21 cellular contexts compared by ENCODE assay signal in genomic region chr10:131079314-131079713, GRCh38.
DNase-seq lines count a peak whose midpoint lies in the region; ATAC-seq, FAIRE-seq and TF ChIP-seq lines count a peak whose summit lies in the region.
"Had no signal": no experiment of that assay in that cellular context is flagged by ENCODE, and none has a peak within 500 bp of the region (broad histone marks: within the 10 kb centered on the region; RNA-seq: fewer than 3 reads in every experiment).

No MANE protein-coding gene starts in this region.

- no peak overlapping the region for H3K4me2 ChIP-seq in HepG2 (ENCODE audit: low read depth, low read length)
- H3K4me2 ChIP-seq: A549 had no signal

- intact Hi-C loops in sigmoid colon (cut with DNase I) (no loop called here), HepG2 (cut with micrococcal nuclease; ENCODE audit: unreplicated experiment) (no loop called here)

- no TSS peak for BruUV-seq in HepG2 (replicated peaks; lab: Mats Ljungman, UMichigan)

- H3K9me3 ChIP-seq in sigmoid colon (no peaks in the 10 kb centered on the region), HepG2 (ENCODE audit: low read length) (no peaks in the 10 kb centered on the region)
- H3K9me3 ChIP-seq: A549 had no signal

- no peaks in the 10 kb centered on the region for H3K27me3 ChIP-seq in H7 (ENCODE audit: control insufficient read depth, insufficient read depth, low read length)
- no peaks in the 10 kb centered on the region for H3K27me3 ChIP-seq in sigmoid colon
- peaks cover 4 to 50% of the 10 kb centered on the region in 2 experiments; a peak in 3 of 5 replicates for H3K27me3 ChIP-seq in HepG2 (ENCODE audit: control insufficient read depth in 1 of 2, insufficient read depth in 2 of 2, low read length in 2 of 2)

- no peak for FAIRE-seq in HepG2 (lab: Jason Lieb, UNC)
- FAIRE-seq: A549, GM12891, GM18507 had no signal

- TF ChIP-seq CTCF in sigmoid colon (IDR thresholded peaks at IDR 0.05) = no peak
- TF ChIP-seq CTCF in HepG2 (CRISPR knock-in tag; IDR thresholded peaks at IDR 0.05) = no peak

- DNase-seq in H7 (peak; percentile 27), ecto neural progenitor cell (ENCODE audit: low spot score) (peak; percentile 35), mesenteric fat pad (ENCODE audit: low spot score) (peak; percentile 81), sigmoid colon (peak; percentile 41), HepG2 (ENCODE audit: low spot score) (no peak), NCI-H1436 treated with DMSO at 0.1 percent for 48 hours (lab: John Stamatoyannopoulos, UW) (no peak)
- DNase-seq in activated CD4-positive, CD25-positive, alpha-beta regulatory T cell (lab: John Stamatoyannopoulos, UW) = no peak
- DNase-seq: 8988T; ACHN; C1 segment of cervical spinal cord; Calu3; CD4-positive, alpha-beta memory T cell; COR-L47; DMS53; DMS79 treated with DMSO at 0.1 percent for 48 hours; GF-D8; GOT3; HFFc6 had no signal

- 93 to 94% methylated on average over 8 of the region's 8 CpGs for WGBS in sigmoid colon, 2 donors
- WGBS in HepG2 (ENCODE audit: low lambda C conversion rate) = 0% methylated on average over 1 of the region's 8 CpGs

- POLR2A ChIA-PET in HepG2 (lab: Yijun Ruan, JAX) = no interaction called here

- TF ChIP-seq POLR2A in sigmoid colon (IDR thresholded peaks at IDR 0.05) (no peak), HepG2 (IDR thresholded peaks at IDR 0.05; ENCODE audit: insufficient read depth in 1 of 2, low read depth in 2 of 2, low read length in 2 of 2) (no peak)

- H3K4me1 ChIP-seq in sigmoid colon (no peaks in the 10 kb centered on the region), HepG2 (ENCODE audit: insufficient read depth, low read length) (no peaks in the 10 kb centered on the region)
- H3K4me1 ChIP-seq: A549 had no signal

- ATAC-seq in HepG2 = no peak
- ATAC-seq: A549 had no signal

- H3K9ac ChIP-seq in HepG2 (ENCODE audit: insufficient read depth, low read depth, low read length) = no peak overlapping the region

- no peak overlapping the region for H2AFZ ChIP-seq in HepG2 (ENCODE audit: low read length)

- TF ChIP-seq RAD21 in HepG2 (CRISPR knock-in tag; IDR thresholded peaks at IDR 0.05) = no peak

- in situ Hi-C loops in HepG2 (cut with HindIII; ENCODE audit: extremely low pct_ligation_motif_present, low pct_unique_long_range_greater_than_20kb) = no loop called here

- no peaks in the 10 kb centered on the region for H4K20me1 ChIP-seq in HepG2 (ENCODE audit: insufficient read depth, low read length)

- H3K36me3 ChIP-seq in H7 (replicated peaks; ENCODE audit: control insufficient read depth, insufficient read depth, low read length) = no peaks in the 10 kb centered on the region
- no peaks in the 10 kb centered on the region for H3K36me3 ChIP-seq in sigmoid colon
- no peaks in the 10 kb centered on the region for H3K36me3 ChIP-seq in HepG2 (replicated peaks in 1 of 2; ENCODE audit: control insufficient read depth in 1 of 2, insufficient read depth in 2 of 2, low read length in 2 of 2)

- no peaks in the 10 kb centered on the region for H3K79me2 ChIP-seq in HepG2 (ENCODE audit: insufficient read depth, low read length)

- TF ChIP-seq EP300 in sigmoid colon (IDR thresholded peaks at IDR 0.05) (no peak), HepG2 (IDR thresholded peaks at IDR 0.05; ENCODE audit: low read depth in 2 of 2, low read length in 2 of 2) (no peak), HepG2 (CRISPR knock-in tag; IDR thresholded peaks at IDR 0.05; ENCODE audit: borderline replicate concordance) (no peak)

- H3K4me3 ChIP-seq in H7 (ENCODE audit: insufficient read depth, low read depth, low read length) (no peak overlapping the region), sigmoid colon (no peak overlapping the region), HepG2 (replicated peaks in 1 of 3; ENCODE audit: insufficient read depth in 1 of 3, low read depth in 2 of 3, low read length in 3 of 3) (no peak overlapping the region)
- H3K4me3 ChIP-seq: A549 had no signal

- no peak overlapping the region for H3K27ac ChIP-seq in sigmoid colon
- H3K27ac ChIP-seq in HepG2 (ENCODE audit: extremely low read length, insufficient read depth, low read length) = no peak overlapping the region
- H3K27ac ChIP-seq: A549 had no signal

- CTCF ChIA-PET in HepG2 (lab: Yijun Ruan, JAX; ENCODE audit: low intra/inter-chr PET ratio, low total read pairs) = no interaction called here

TF ChIP-seq in HepG2, 621 proteins besides CTCF, POLR2A, EP300 and RAD21:
- TF ChIP-seq TP53 (CRISPR knock-in tag; conservative IDR thresholded peaks at IDR 0.05) (no peak), NCOA2 (CRISPR knock-in tag; IDR thresholded peaks at IDR 0.05) (no peak), GLI4 (CRISPR knock-in tag; IDR thresholded peaks at IDR 0.05; ENCODE audit: borderline replicate concordance) (no peak), ZNF33B (CRISPR knock-in tag; IDR thresholded peaks at IDR 0.05) (no peak), KDM5A (IDR thresholded peaks at IDR 0.05; ENCODE audit: borderline replicate concordance, low read length) (no peak), POLR2G (IDR thresholded peaks at IDR 0.05; ENCODE audit: low read depth, low read length) (no peak), ZNF570 (CRISPR knock-in tag; IDR thresholded peaks at IDR 0.05; ENCODE audit: borderline replicate concordance) (no peak), YEATS4 (CRISPR knock-in tag; IDR thresholded peaks at IDR 0.05; ENCODE audit: borderline replicate concordance) (no peak), ZFP36 (IDR thresholded peaks at IDR 0.05; ENCODE audit: borderline replicate concordance, low read depth, low read length, partially characterized antibody) (no peak), RBFOX2 (IDR thresholded peaks at IDR 0.05; ENCODE audit: low read depth, low read length) (no peak), JARID2 (CRISPR knock-in tag; IDR thresholded peaks at IDR 0.05; ENCODE audit: insufficient replicate concordance) (no peak)
- TF ChIP-seq, protein P1, sequence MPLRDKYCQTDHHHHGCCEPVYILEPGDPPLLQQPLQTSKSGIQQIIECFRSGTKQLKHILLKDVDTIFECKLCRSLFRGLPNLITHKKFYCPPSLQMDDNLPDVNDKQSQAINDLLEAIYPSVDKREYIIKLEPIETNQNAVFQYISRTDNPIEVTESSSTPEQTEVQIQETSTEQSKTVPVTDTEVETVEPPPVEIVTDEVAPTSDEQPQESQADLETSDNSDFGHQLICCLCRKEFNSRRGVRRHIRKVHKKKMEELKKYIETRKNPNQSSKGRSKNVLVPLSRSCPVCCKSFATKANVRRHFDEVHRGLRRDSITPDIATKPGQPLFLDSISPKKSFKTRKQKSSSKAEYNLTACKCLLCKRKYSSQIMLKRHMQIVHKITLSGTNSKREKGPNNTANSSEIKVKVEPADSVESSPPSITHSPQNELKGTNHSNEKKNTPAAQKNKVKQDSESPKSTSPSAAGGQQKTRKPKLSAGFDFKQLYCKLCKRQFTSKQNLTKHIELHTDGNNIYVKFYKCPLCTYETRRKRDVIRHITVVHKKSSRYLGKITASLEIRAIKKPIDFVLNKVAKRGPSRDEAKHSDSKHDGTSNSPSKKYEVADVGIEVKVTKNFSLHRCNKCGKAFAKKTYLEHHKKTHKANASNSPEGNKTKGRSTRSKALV (CRISPR knock-in tag; IDR thresholded peaks at IDR 0.05) = no peak

Comparison
In these comparisons a context has a peak if more than half of its experiments do, and no peak if none do; other contexts are left out.
1. DNase-seq: peak in H7 (single experiment), ecto neural progenitor cell (single experiment), mesenteric fat pad (single experiment) and sigmoid colon (single experiment); none in HepG2 (single experiment), activated CD4-positive, CD25-positive, alpha-beta regulatory T cell (0 of 4) and NCI-H1436 treated with DMSO at 0.1 percent for 48 hours (single experiment).